29 cellular contexts compared by ENCODE assay signal in genomic region chr4:128275351-128275750, GRCh38. TPM values are rescaled to one million over a fixed set of nuclear protein-coding genes. Genes with fewer than 3 reads are reported as not detected.
DNase-seq lines count a peak whose midpoint lies in the region; ATAC-seq, FAIRE-seq and TF ChIP-seq lines count a peak whose summit lies in the region.
"Had no signal": no experiment of that assay in that cellular context is flagged by ENCODE, and none has a peak within 500 bp of the region (broad histone marks: within the 10 kb centered on the region; RNA-seq: fewer than 3 reads in every experiment).

No MANE protein-coding gene starts in this region.

- no peak overlapping the region for H3K27ac Mint-ChIP-seq in T-cell
- H3K27ac Mint-ChIP-seq: naive thymus-derived CD8-positive, alpha-beta T cell; T-helper 17 cell had no signal

- FAIRE-seq in A549 (lab: Jason Lieb, UNC) = no peak
- FAIRE-seq: GM12891 had no signal

- CTCF ChIA-PET in A549 (lab: Yijun Ruan, JAX) = interaction anchor here (0.7 to 1.5 kb wide), 2 partner anchors 12 to 152 kb away, joined by 3 to 4 read pairs; partner anchors contain the start of gene PGRMC2
- CTCF ChIA-PET in T-cell (lab: Charles Lee) = no interaction called here

- peak overlapping the region; percentile 46 to 76; a peak in 5 of 6 replicates for H3K27ac ChIP-seq in A549
- H3K27ac ChIP-seq in effector memory CD4-positive, alpha-beta T cell (ENCODE audit: insufficient read depth, low read length, poor library complexity, severe bottlenecking) = no peak overlapping the region
- H3K27ac ChIP-seq: esophagus squamous epithelium, parathyroid adenoma, tibial artery, WERI-Rb-1 had no signal

- no peak overlapping the region for H3K4me3 ChIP-seq in A549
- H3K4me3 ChIP-seq in adipocyte (ENCODE audit: low read length) = peak overlapping the region; percentile 41
- H3K4me3 ChIP-seq in effector memory CD4-positive, alpha-beta T cell (ENCODE audit: insufficient read depth, low read depth, low read length, poor library complexity, severe bottlenecking) = no peak overlapping the region
- H3K4me3 ChIP-seq: esophagus squamous epithelium, tibial artery had no signal

- TF ChIP-seq EP300 in A549 (IDR thresholded peaks at IDR 0.05) = no peak

- H3K9me3 ChIP-seq in A549 (no peaks in the 10 kb centered on the region), adipocyte (ENCODE audit: control insufficient read depth, low read length) (no peaks in the 10 kb centered on the region)
- no peaks in the 10 kb centered on the region for H3K9me3 ChIP-seq in effector memory CD4-positive, alpha-beta T cell (ENCODE audit: control insufficient read depth, low read length)
- H3K9me3 ChIP-seq: esophagus squamous epithelium, tibial artery had no signal

- no peaks in the 10 kb centered on the region for H3K27me3 ChIP-seq in adipocyte (replicated peaks; ENCODE audit: control insufficient read depth, insufficient read depth, low read length)
- H3K27me3 ChIP-seq in effector memory CD4-positive, alpha-beta T cell (replicated peaks; ENCODE audit: control insufficient read depth, insufficient read depth, low read length, poor library complexity, severe bottlenecking) = no peaks in the 10 kb centered on the region
- H3K27me3 ChIP-seq: esophagus squamous epithelium, tibial artery had no signal

- peak in 1 of 2 experiments; percentile 63; a peak in 2 of 6 replicates for ATAC-seq in A549
- no peak for ATAC-seq in T-cell (replicated peaks in 1 of 4)
- ATAC-seq: naive thymus-derived CD8-positive, alpha-beta T cell; T-helper 17 cell had no signal

- no peak for TF ChIP-seq RAD21 in A549 (conservative IDR thresholded peaks at IDR 0.05 in 1 of 2, IDR thresholded peaks at IDR 0.05 in 1 of 2)

- no peak for TF ChIP-seq POLR2A in A549 (IDR thresholded peaks at IDR 0.05; ENCODE audit: low read length)

- peaks cover 71% of the 10 kb centered on the region for H3K4me1 ChIP-seq in A549
- peaks cover 50% of the 10 kb centered on the region for H3K4me1 ChIP-seq in adipocyte (ENCODE audit: control insufficient read depth, insufficient read depth, low read length)
- H3K4me1 ChIP-seq in effector memory CD4-positive, alpha-beta T cell (ENCODE audit: control insufficient read depth, insufficient read depth, low read length, poor library complexity, severe bottlenecking) = no peaks in the 10 kb centered on the region
- H3K4me1 ChIP-seq: parathyroid adenoma had no signal

- H3K36me3 ChIP-seq in adipocyte (ENCODE audit: control insufficient read depth, insufficient read depth, low read length, severe bottlenecking) = peaks cover 40% of the 10 kb centered on the region
- no peaks in the 10 kb centered on the region for H3K36me3 ChIP-seq in effector memory CD4-positive, alpha-beta T cell (ENCODE audit: control insufficient read depth, insufficient read depth, low read length)

- H3K9ac ChIP-seq in adipocyte (ENCODE audit: low read length) = peak overlapping the region; percentile 51
- H3K9ac ChIP-seq: parathyroid adenoma had no signal

- POLR2A ChIA-PET in A549 (lab: Yijun Ruan, JAX) = interaction anchor here (1.7 kb wide), 1 partner anchor 11 kb away, joined by 6 read pairs; no protein-coding TSS in a partner anchor
- POLR2A ChIA-PET in T-cell (lab: Charles Lee) = interaction anchor here (1.1 to 1.4 kb wide), 2 partner anchors 10 to 11 kb away, joined by 3 to 6 read pairs; no protein-coding TSS in a partner anchor

- H3K9me3 Mint-ChIP-seq in T-cell = no peaks in the 10 kb centered on the region
- H3K9me3 Mint-ChIP-seq: immature natural killer cell; naive thymus-derived CD8-positive, alpha-beta T cell had no signal

- no peak overlapping the region for H3K4me3 Mint-ChIP-seq in T-cell
- H3K4me3 Mint-ChIP-seq: immature natural killer cell; naive thymus-derived CD8-positive, alpha-beta T cell; T-helper 17 cell had no signal

- peaks cover 17% of the 10 kb centered on the region for H3K36me3 Mint-ChIP-seq in T-cell

- H3K27me3 Mint-ChIP-seq in T-cell = no peaks in the 10 kb centered on the region
- H3K27me3 Mint-ChIP-seq: naive thymus-derived CD8-positive, alpha-beta T cell; T-helper 17 cell had no signal

- TF ChIP-seq CTCF in A549 (IDR thresholded peaks at IDR 0.05) = no peak

- DNase-seq in A549 (ENCODE audit: low read depth in 1 of 2, low spot score in 1 of 2) (peak in 1 of 2 experiments; percentile 30), HS-27A (ENCODE audit: low read depth) (peak; percentile 49), adipocyte (ENCODE audit: low read depth) (no peak), iris pigment epithelial cell (ENCODE audit: low read depth) (peak; percentile 61), T-cell (no peak)
- no peak for DNase-seq in activated CD8-positive, alpha-beta memory T cell treated with anti-CD3 and anti-CD28 coated beads, Interleukin-2, amount 50 U/mL, for 4 hours
- DNase-seq in effector memory CD4-positive, alpha-beta T cell = no peak
- no peak for DNase-seq in activated CD4-positive, alpha-beta T cell treated with anti-CD3 and anti-CD28 coated beads for 4 hours
- DNase-seq: 8988T; activated CD4-positive, alpha-beta T cell treated with anti-CD3 and anti-CD28 coated beads, Interleukin-2, amount 50 U/mL, for 4 hours; activated T-cell treated with anti-CD3 and anti-CD28 coated beads for 4 hours; amygdala; central memory CD4-positive, alpha-beta T cell; DMS 273 treated with DMSO at 0.1 percent for 48 hours; esophagus squamous epithelium; head of caudate nucleus; immature natural killer cell; KG1; naive thymus-derived CD8-positive, alpha-beta T cell; NCI-H1105; NCI-H524 treated with DMSO at 0.1 percent for 48 hours; SIG-M5; stimulated activated CD4-positive, alpha-beta T cell treated with anti-CD3 and anti-CD28 coated beads, Interleukin-1b, Interleukin-23, amount 100 ng/mL, for 48 hours; stimulated activated naive CD4-positive, alpha-beta T cell treated with Interleukin-2 at 50 U/mL for 16 hours; T-helper 17 cell; tibial artery; WERI-Rb-1 had no signal

- H3K4me1 Mint-ChIP-seq in T-cell = peaks cover 24 to 36% (median 26%) of the 10 kb centered on the region in 3 donors

- peak overlapping the region; percentile 57 for H3K4me2 ChIP-seq in A549

TF ChIP-seq in A549, 52 proteins besides CTCF, POLR2A, EP300 and RAD21:
- TF ChIP-seq FOSL2 (IDR thresholded peaks at IDR 0.05) (no peak), FOSL2 (CRISPR knock-in tag; IDR thresholded peaks at IDR 0.05) (peak; percentile 32; the same call in 1 of the 2 replicates), ZNF302 (CRISPR knock-in tag; IDR thresholded peaks at IDR 0.05) (no peak), HDAC2 (IDR thresholded peaks at IDR 0.05) (no peak), HEYL (CRISPR knock-in tag; IDR thresholded peaks at IDR 0.05) (no peak), JUNB (IDR thresholded peaks at IDR 0.05) (no peak)

RNA-seq across cellular contexts. Expression of gene PGRMC2, which starts 12.3 kb away (rescaled TPM):
- 48.1 and 48.2 TPM in 2 replicates for polyA plus RNA-seq in A549 (2011; rRNA removed)
- polyA plus RNA-seq in A549 (2012; cell fraction: cytosol; rRNA removed) = 19.2 and 21.0 TPM in 2 replicates
- 5.0 and 7.3 TPM in 2 replicates for polyA plus RNA-seq in A549 (2012; cell fraction: nucleus; rRNA removed)
- 105 to 128 TPM (median 124 TPM) in 3 replicates for polyA plus RNA-seq in A549 (2017; fragmentation: RNase III; extraction: RNeasy Plus Mini Kit Qiagen cat#74134 plus additional on column Dnase treatment)
- polyA minus RNA-seq in A549 (2011; rRNA and poly(A)+ RNA removed) = 4.4 and 5.9 TPM in 2 replicates
- total RNA-seq in T-cell = 10 to 100 TPM; 29.5 to 64.2 (median 35.4) TPM

Comparison
In these comparisons a context has a peak if more than half of its experiments do, and no peak if none do; other contexts are left out.
1. DNase-seq: peak in HS-27A (single experiment) and iris pigment epithelial cell (single experiment); none in adipocyte (single experiment), activated CD8-positive, alpha-beta memory T cell treated with anti-CD3 and anti-CD28 coated beads, Interleukin-2, amount 50 U/mL, for 4 hours (single experiment), effector memory CD4-positive, alpha-beta T cell (0 of 3), activated CD4-positive, alpha-beta T cell treated with anti-CD3 and anti-CD28 coated beads for 4 hours (0 of 2) and T-cell (0 of 34).